In the genomic region with DNA sequence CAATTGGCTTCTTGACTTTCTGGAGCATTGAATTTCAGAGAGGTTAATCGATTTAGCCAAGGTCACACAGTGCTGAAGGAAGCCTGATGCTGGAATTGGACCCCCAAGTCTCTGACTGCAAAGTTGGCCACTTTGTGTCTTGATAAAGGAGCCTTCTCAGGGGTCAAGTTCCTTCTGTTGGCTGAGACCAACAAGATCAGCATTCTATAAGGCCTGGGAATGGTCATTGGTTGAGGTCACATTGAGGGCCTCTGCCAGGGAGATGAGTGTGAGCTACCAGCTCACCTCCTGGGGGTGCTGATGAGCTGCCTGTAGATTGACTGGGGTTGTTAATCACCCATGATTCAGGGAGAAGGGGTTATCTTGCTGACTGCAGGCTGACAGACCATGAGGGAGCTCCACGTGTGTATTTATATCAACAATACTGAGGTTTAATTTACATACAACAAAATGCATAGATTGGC, we compare ENCODE assay signal across 11 cellular contexts. TPM values are rescaled to one million over a fixed set of nuclear protein-coding genes. Genes with fewer than 3 reads are reported as not detected.
DNase-seq lines count a peak whose midpoint lies in the region; ATAC-seq and TF ChIP-seq lines count a peak whose summit lies in the region.
"Had no signal": no experiment of that assay in that cellular context is flagged by ENCODE, and none has a peak within 500 bp of the region (broad histone marks: within the 10 kb centered on the region; RNA-seq: fewer than 3 reads in every experiment).

No MANE protein-coding gene starts in this region.

- H3K4me2 ChIP-seq in OCI-LY3 (ENCODE audit: low read length), result no peak overlapping the region

- no peak overlapping the region for H3K4me3 ChIP-seq in OCI-LY3 (ENCODE audit: low read length)
- no peak overlapping the region for H3K4me3 ChIP-seq in brain microvascular endothelial cell (ENCODE audit: low read depth, low read length)
- H3K4me3 ChIP-seq: esophagus muscularis mucosa had no signal

- no peak overlapping the region for H3K4me3 Mint-ChIP-seq in activated CD8-positive, alpha-beta memory T cell treated with anti-CD3 and anti-CD28 coated beads, Interleukin-2, amount 10 ng/mL, durations not matched to agents 7 days and 5 days
- no peak overlapping the region for H3K4me3 Mint-ChIP-seq in stimulated activated effector memory CD8-positive, alpha-beta T cell treated with anti-CD3 and anti-CD28 coated beads, Interleukin-12 subunit alpha, Interleukin-12 subunit beta, amount 100 ng/mL, for 72 hours
- H3K4me3 Mint-ChIP-seq in progenitor cell of endocrine pancreas (ENCODE audit: low read depth), result no peak overlapping the region
- H3K4me3 Mint-ChIP-seq: naive thymus-derived CD8-positive, alpha-beta T cell had no signal

- H3K4me1 ChIP-seq in OCI-LY3 (ENCODE audit: low read length), result peaks cover 46% of the 10 kb centered on the region
- H3K4me1 ChIP-seq: esophagus muscularis mucosa had no signal

- H3K27me3 ChIP-seq in OCI-LY3 (ENCODE audit: low read depth, low read length) (no peaks in the 10 kb centered on the region), brain microvascular endothelial cell (replicated peaks) (no peaks in the 10 kb centered on the region)
- H3K27me3 ChIP-seq: esophagus muscularis mucosa had no signal

- no peak overlapping the region for H2AFZ ChIP-seq in OCI-LY3 (ENCODE audit: low read depth, low read length)

- H3K27ac ChIP-seq in OCI-LY3 (ENCODE audit: low read length) (peak overlapping the region; percentile 80; the same call in 1 of the 2 replicates), brain microvascular endothelial cell (no peak overlapping the region)
- H3K27ac ChIP-seq: esophagus muscularis mucosa had no signal

- H3K79me2 ChIP-seq in OCI-LY3 (ENCODE audit: low read length), result no peaks in the 10 kb centered on the region

- CTCF ChIA-PET in activated CD8-positive, alpha-beta memory T cell treated with anti-CD3 and anti-CD28 coated beads, Interleukin-2, amount 10 ng/mL, durations not matched to agents 7 days and 5 days (lab: Charles Lee), result interaction anchor here (0.8 to 2.2 kb wide), 4 partner anchors 16 to 205 kb away, joined by 3 to 8 read pairs (median 3); no protein-coding TSS in a partner anchor

- no peaks in the 10 kb centered on the region for H3K36me3 Mint-ChIP-seq in activated CD8-positive, alpha-beta memory T cell treated with anti-CD3 and anti-CD28 coated beads, Interleukin-2, amount 10 ng/mL, durations not matched to agents 7 days and 5 days
- H3K36me3 Mint-ChIP-seq in stimulated activated effector memory CD8-positive, alpha-beta T cell treated with anti-CD3 and anti-CD28 coated beads, Interleukin-12 subunit alpha, Interleukin-12 subunit beta, amount 100 ng/mL, for 72 hours, result peaks cover 20% of the 10 kb centered on the region
- H3K36me3 Mint-ChIP-seq in progenitor cell of endocrine pancreas (ENCODE audit: insufficient read depth), result no peaks in the 10 kb centered on the region

- peak; percentile 35 for TF ChIP-seq CTCF in OCI-LY3 (IDR thresholded peaks at IDR 0.05; ENCODE audit: low read depth, low read length)
- peak; percentile 31 for TF ChIP-seq CTCF in brain microvascular endothelial cell (IDR thresholded peaks at IDR 0.05; ENCODE audit: low read depth, low read length, missing control alignments)
- no peak for TF ChIP-seq CTCF in progenitor cell of endocrine pancreas (IDR thresholded peaks at IDR 0.05; ENCODE audit: unreplicated experiment)

- H4K20me1 ChIP-seq in OCI-LY3 (ENCODE audit: insufficient read depth, low read length), result no peaks in the 10 kb centered on the region

- peak; percentile 53 for DNase-seq in activated CD8-positive, alpha-beta memory T cell treated with anti-CD3 and anti-CD28 coated beads, Interleukin-2, amount 10 ng/mL, durations not matched to agents 7 days and 5 days
- DNase-seq in activated CD8-positive, alpha-beta memory T cell treated with anti-CD3 and anti-CD28 coated beads, Interleukin-2, amount 50 U/mL, for 4 hours, result no peak
- DNase-seq in brain microvascular endothelial cell (no peak), progenitor cell of endocrine pancreas (ENCODE audit: low spot score, unreplicated experiment) (no peak), AG08396 (ENCODE audit: low spot score) (no peak)
- DNase-seq in stimulated activated effector memory CD8-positive, alpha-beta T cell treated with anti-CD3 and anti-CD28 coated beads, Interleukin-12 subunit alpha, Interleukin-12 subunit beta, amount 100 ng/mL, for 72 hours (ENCODE audit: low spot score in 2 of 2), result peak; percentile 36 to 72
- DNase-seq: naive thymus-derived CD8-positive, alpha-beta T cell; NCI-H1417 had no signal

- no peak overlapping the region for H3K27ac Mint-ChIP-seq in activated CD8-positive, alpha-beta memory T cell treated with anti-CD3 and anti-CD28 coated beads, Interleukin-2, amount 10 ng/mL, durations not matched to agents 7 days and 5 days
- no peak overlapping the region for H3K27ac Mint-ChIP-seq in stimulated activated effector memory CD8-positive, alpha-beta T cell treated with anti-CD3 and anti-CD28 coated beads, Interleukin-12 subunit alpha, Interleukin-12 subunit beta, amount 100 ng/mL, for 72 hours
- no peak overlapping the region for H3K27ac Mint-ChIP-seq in progenitor cell of endocrine pancreas

- in situ Hi-C loops in brain microvascular endothelial cell (cut with HindIII; ENCODE audit: low pct_ligation_motif_present, low sequenced_read_pairs), result no loop called here

- ATAC-seq in activated CD8-positive, alpha-beta memory T cell treated with anti-CD3 and anti-CD28 coated beads, Interleukin-2, amount 10 ng/mL, durations not matched to agents 7 days and 5 days, result no peak
- peak; percentile 57 for ATAC-seq in stimulated activated effector memory CD8-positive, alpha-beta T cell treated with anti-CD3 and anti-CD28 coated beads, Interleukin-12 subunit alpha, Interleukin-12 subunit beta, amount 100 ng/mL, for 72 hours
- ATAC-seq in GM21381 (IDR thresholded peaks at IDR 0.05; ENCODE audit: unreplicated experiment), result no peak
- ATAC-seq: naive thymus-derived CD8-positive, alpha-beta T cell had no signal

- H3K36me3 ChIP-seq in OCI-LY3 (replicated peaks; ENCODE audit: low read depth, low read length) (no peaks in the 10 kb centered on the region), brain microvascular endothelial cell (replicated peaks) (no peaks in the 10 kb centered on the region)
- H3K36me3 ChIP-seq: esophagus muscularis mucosa had no signal

- H3K9ac ChIP-seq in OCI-LY3 (ENCODE audit: low read length), result no peak overlapping the region

- no peaks in the 10 kb centered on the region for H3K27me3 Mint-ChIP-seq in activated CD8-positive, alpha-beta memory T cell treated with anti-CD3 and anti-CD28 coated beads, Interleukin-2, amount 10 ng/mL, durations not matched to agents 7 days and 5 days
- H3K27me3 Mint-ChIP-seq in progenitor cell of endocrine pancreas, result peaks cover 2% of the 10 kb centered on the region
- H3K27me3 Mint-ChIP-seq: naive thymus-derived CD8-positive, alpha-beta T cell had no signal

- H3K9me3 ChIP-seq in OCI-LY3 (ENCODE audit: insufficient read depth, low read length), result no peaks in the 10 kb centered on the region

- H3K4me1 Mint-ChIP-seq in activated CD8-positive, alpha-beta memory T cell treated with anti-CD3 and anti-CD28 coated beads, Interleukin-2, amount 10 ng/mL, durations not matched to agents 7 days and 5 days, result peaks cover 34% of the 10 kb centered on the region
- peaks cover 44% of the 10 kb centered on the region for H3K4me1 Mint-ChIP-seq in stimulated activated effector memory CD8-positive, alpha-beta T cell treated with anti-CD3 and anti-CD28 coated beads, Interleukin-12 subunit alpha, Interleukin-12 subunit beta, amount 100 ng/mL, for 72 hours
- H3K4me1 Mint-ChIP-seq in progenitor cell of endocrine pancreas (ENCODE audit: low read depth), result no peaks in the 10 kb centered on the region

- H3K9me3 Mint-ChIP-seq in activated CD8-positive, alpha-beta memory T cell treated with anti-CD3 and anti-CD28 coated beads, Interleukin-2, amount 10 ng/mL, durations not matched to agents 7 days and 5 days (ENCODE audit: low read depth), result no peaks in the 10 kb centered on the region
- peaks cover 3% of the 10 kb centered on the region for H3K9me3 Mint-ChIP-seq in stimulated activated effector memory CD8-positive, alpha-beta T cell treated with anti-CD3 and anti-CD28 coated beads, Interleukin-12 subunit alpha, Interleukin-12 subunit beta, amount 100 ng/mL, for 72 hours
- H3K9me3 Mint-ChIP-seq in progenitor cell of endocrine pancreas (ENCODE audit: low read depth), result peaks cover 3% of the 10 kb centered on the region

RNA-seq across cellular contexts. Expression of gene RPS6KA1, which starts 54.5 kb away (rescaled TPM):
- total RNA-seq in activated CD8-positive, alpha-beta memory T cell treated with anti-CD3 and anti-CD28 coated beads, Interleukin-2, amount 10 ng/mL, durations not matched to agents 7 days and 5 days, result 100 to 1,000 TPM; 158 to 181 TPM
- total RNA-seq in progenitor cell of endocrine pancreas, result 26.7 and 29.6 TPM in 2 replicates

Comparison
In these comparisons a context has a peak if more than half of its experiments do, and no peak if none do; other contexts are left out.
1. DNase-seq: peak in activated CD8-positive, alpha-beta memory T cell treated with anti-CD3 and anti-CD28 coated beads, Interleukin-2, amount 10 ng/mL, durations not matched to agents 7 days and 5 days (single experiment) and stimulated activated effector memory CD8-positive, alpha-beta T cell treated with anti-CD3 and anti-CD28 coated beads, Interleukin-12 subunit alpha, Interleukin-12 subunit beta, amount 100 ng/mL, for 72 hours (2 of 2); none in activated CD8-positive, alpha-beta memory T cell treated with anti-CD3 and anti-CD28 coated beads, Interleukin-2, amount 50 U/mL, for 4 hours (single experiment), brain microvascular endothelial cell (single experiment), progenitor cell of endocrine pancreas (single experiment) and AG08396 (single experiment).